Comparison of ENCODE assay signal across 29 cellular contexts in genomic region chr3:31521468-31521867, GRCh38. TPM values are rescaled to one million over a fixed set of nuclear protein-coding genes. Genes with fewer than 3 reads are reported as not detected.
DNase-seq lines count a peak whose midpoint lies in the region; ATAC-seq and TF ChIP-seq lines count a peak whose summit lies in the region.
"Had no signal": no experiment of that assay in that cellular context is flagged by ENCODE, and none has a peak within 500 bp of the region (broad histone marks: within the 10 kb centered on the region; RNA-seq: fewer than 3 reads in every experiment).

No MANE protein-coding gene starts in this region.

- H3K4me3 ChIP-seq in body of pancreas, result no peak overlapping the region
- H3K4me3 ChIP-seq: ascending aorta, SJSA1, tibial artery, vagina had no signal

- H3K27ac Mint-ChIP-seq in activated naive CD4-positive, alpha-beta T cell treated with anti-CD3 and anti-CD28 coated beads, Interleukin-2, amount 10 ng/mL, durations not matched to agents 7 days and 5 days, result peak overlapping the region; percentile 80
- H3K27ac Mint-ChIP-seq in activated naive CD4-positive, alpha-beta T cell treated with anti-CD3 and anti-CD28 coated beads, Interleukin-2, amount 50 U/mL, for 72 hours, result no peak overlapping the region
- H3K27ac Mint-ChIP-seq in activated naive CD8-positive, alpha-beta T cell treated with anti-CD3 and anti-CD28 coated beads, Interleukin-2, amount 10 ng/mL, durations not matched to agents 7 days and 5 days, result peak overlapping the region; percentile 82
- H3K27ac Mint-ChIP-seq: activated B cell treated with CpG ODN at 0.5 μM for 24 hours, endodermal cell, nephron progenitor cell had no signal

- WGBS in body of pancreas, 2 donors, result 85 to 96% methylated on average over 2 of the region's 2 CpGs

- no peak for TF ChIP-seq POLR2A in body of pancreas (IDR thresholded peaks at IDR 0.05)

- no peak for DNase-seq in activated naive CD4-positive, alpha-beta T cell treated with anti-CD3 and anti-CD28 coated beads, Interleukin-2, amount 10 ng/mL, durations not matched to agents 7 days and 5 days
- DNase-seq in activated naive CD4-positive, alpha-beta T cell treated with anti-CD3 and anti-CD28 coated beads, Interleukin-2, amount 50 U/mL, for 72 hours (ENCODE audit: low spot score in 2 of 2), result no peak
- DNase-seq in activated naive CD8-positive, alpha-beta T cell treated with anti-CD3 and anti-CD28 coated beads, Interleukin-2, amount 10 ng/mL, durations not matched to agents 7 days and 5 days, result no peak
- DNase-seq in dermis blood vessel endothelial cell, result no peak
- DNase-seq in body of pancreas, result no peak
- DNase-seq: activated B cell treated with CpG ODN at 0.5 μM for 24 hours; activated CD4-positive, alpha-beta T cell treated with anti-CD3 and anti-CD28 coated beads, Interleukin-2, amount 50 U/mL, for 48 hours; activated T-cell treated with anti-CD3 and anti-CD28 coated beads for 4 hours; BE2C; Caco-2; caudate nucleus; cortex of kidney; endodermal cell; NCI-H1048; NCI-H1694 treated with DMSO at 0.1 percent for 48 hours; NCI-H2171 treated with DMSO at 0.1 percent for 48 hours; NCI-H510A; nephron progenitor cell; stimulated activated CD4-positive, alpha-beta T cell treated with anti-CD3 and anti-CD28 coated beads, Interleukin-4, amount 100 ng/mL, for 24 hours; tibial artery had no signal

- CTCF ChIA-PET in activated naive CD4-positive, alpha-beta T cell treated with anti-CD3 and anti-CD28 coated beads, Interleukin-2, amount 10 ng/mL, durations not matched to agents 7 days and 5 days (lab: Charles Lee), result interaction anchor here (1.0 to 2.4 kb wide), 3 partner anchors 10 to 71 kb away, joined by 3 to 11 read pairs (median 4); partner anchors contain the start of gene STT3B

- intact Hi-C loops in body of pancreas (cut with DNase I), result no loop called here

- H3K36me3 ChIP-seq in KOPT-K1 (ENCODE audit: insufficient read depth, low read length) (no peaks in the 10 kb centered on the region), body of pancreas (replicated peaks in 1 of 2; ENCODE audit: insufficient read depth in 1 of 2, low read depth in 2 of 2) (no peaks in the 10 kb centered on the region)
- H3K36me3 ChIP-seq: ascending aorta, BE2C, SJSA1, tibial artery, vagina had no signal

- H3K4me3 Mint-ChIP-seq in activated naive CD4-positive, alpha-beta T cell treated with anti-CD3 and anti-CD28 coated beads, Interleukin-2, amount 10 ng/mL, durations not matched to agents 7 days and 5 days, result no peak overlapping the region
- no peak overlapping the region for H3K4me3 Mint-ChIP-seq in activated naive CD8-positive, alpha-beta T cell treated with anti-CD3 and anti-CD28 coated beads, Interleukin-2, amount 10 ng/mL, durations not matched to agents 7 days and 5 days
- H3K4me3 Mint-ChIP-seq: activated B cell treated with CpG ODN at 0.5 μM for 24 hours; activated naive CD8-positive, alpha-beta T cell; endodermal cell; nephron progenitor cell had no signal

- H3K27ac ChIP-seq in KOPT-K1 (ENCODE audit: low read depth, low read length, poor library complexity, severe bottlenecking), result peak overlapping the region; percentile 54
- H3K27ac ChIP-seq in body of pancreas, result no peak overlapping the region
- H3K27ac ChIP-seq: ascending aorta, RWPE1, SJSA1, tibial artery, vagina had no signal

- H3K27me3 Mint-ChIP-seq in activated naive CD4-positive, alpha-beta T cell treated with anti-CD3 and anti-CD28 coated beads, Interleukin-2, amount 10 ng/mL, durations not matched to agents 7 days and 5 days, result no peaks in the 10 kb centered on the region
- no peaks in the 10 kb centered on the region for H3K27me3 Mint-ChIP-seq in activated naive CD8-positive, alpha-beta T cell treated with anti-CD3 and anti-CD28 coated beads, Interleukin-2, amount 10 ng/mL, durations not matched to agents 7 days and 5 days
- H3K27me3 Mint-ChIP-seq: activated naive CD8-positive, alpha-beta T cell had no signal

- ATAC-seq in activated naive CD4-positive, alpha-beta T cell treated with anti-CD3 and anti-CD28 coated beads, Interleukin-2, amount 50 U/mL, for 72 hours, result no peak
- no peak for ATAC-seq in activated naive CD8-positive, alpha-beta T cell treated with anti-CD3 and anti-CD28 coated beads, Interleukin-2, amount 10 ng/mL, durations not matched to agents 7 days and 5 days (ENCODE audit: low read depth)
- ATAC-seq in HG03571 (IDR thresholded peaks at IDR 0.05; ENCODE audit: unreplicated experiment), result no peak
- no peak for ATAC-seq in body of pancreas
- no peak for ATAC-seq in GM18867 (IDR thresholded peaks at IDR 0.05; ENCODE audit: unreplicated experiment)
- ATAC-seq: left lobe of liver had no signal

- no peak for TF ChIP-seq CTCF in body of pancreas (IDR thresholded peaks at IDR 0.05)

- H3K9me3 Mint-ChIP-seq in activated naive CD4-positive, alpha-beta T cell treated with anti-CD3 and anti-CD28 coated beads, Interleukin-2, amount 10 ng/mL, durations not matched to agents 7 days and 5 days, result peaks cover 5% of the 10 kb centered on the region
- H3K9me3 Mint-ChIP-seq in activated naive CD4-positive, alpha-beta T cell treated with anti-CD3 and anti-CD28 coated beads, Interleukin-2, amount 50 U/mL, for 72 hours, result peaks cover 0 to 4% of the 10 kb centered on the region in 2 donors
- H3K9me3 Mint-ChIP-seq in activated naive CD8-positive, alpha-beta T cell treated with anti-CD3 and anti-CD28 coated beads, Interleukin-2, amount 10 ng/mL, durations not matched to agents 7 days and 5 days, result peaks cover 3% of the 10 kb centered on the region
- H3K9me3 Mint-ChIP-seq: activated B cell treated with CpG ODN at 0.5 μM for 24 hours had no signal

- H3K9me3 ChIP-seq in KOPT-K1 (ENCODE audit: insufficient read depth, low read length, poor library complexity, severe bottlenecking), result no peaks in the 10 kb centered on the region
- H3K9me3 ChIP-seq in body of pancreas, result no peaks in the 10 kb centered on the region
- H3K9me3 ChIP-seq: ascending aorta, BE2C, Caco-2, SJSA1, tibial artery, vagina had no signal

- no peaks in the 10 kb centered on the region for H3K27me3 ChIP-seq in body of pancreas
- H3K27me3 ChIP-seq: ascending aorta, BE2C, SJSA1, tibial artery, vagina had no signal

- POLR2A ChIA-PET in activated naive CD8-positive, alpha-beta T cell treated with anti-CD3 and anti-CD28 coated beads, Interleukin-2, amount 10 ng/mL, durations not matched to agents 7 days and 5 days (lab: Charles Lee), result interaction anchor here (4.6 kb wide), 1 partner anchor 11 kb away, joined by 58 read pairs; the partner anchor contains the start of gene STT3B

- H3K4me1 ChIP-seq in body of pancreas, result no peaks in the 10 kb centered on the region
- H3K4me1 ChIP-seq: ascending aorta, BE2C, Caco-2, SJSA1, tibial artery, vagina had no signal

- H3K4me1 Mint-ChIP-seq in activated naive CD4-positive, alpha-beta T cell treated with anti-CD3 and anti-CD28 coated beads, Interleukin-2, amount 10 ng/mL, durations not matched to agents 7 days and 5 days, result peaks cover 24% of the 10 kb centered on the region
- peaks cover 20% of the 10 kb centered on the region for H3K4me1 Mint-ChIP-seq in activated naive CD8-positive, alpha-beta T cell treated with anti-CD3 and anti-CD28 coated beads, Interleukin-2, amount 10 ng/mL, durations not matched to agents 7 days and 5 days
- H3K4me1 Mint-ChIP-seq: endodermal cell, nephron progenitor cell had no signal

- H3K36me3 Mint-ChIP-seq in activated naive CD4-positive, alpha-beta T cell treated with anti-CD3 and anti-CD28 coated beads, Interleukin-2, amount 10 ng/mL, durations not matched to agents 7 days and 5 days, result peaks cover 2% of the 10 kb centered on the region
- no peaks in the 10 kb centered on the region for H3K36me3 Mint-ChIP-seq in activated naive CD4-positive, alpha-beta T cell treated with anti-CD3 and anti-CD28 coated beads, Interleukin-2, amount 50 U/mL, for 72 hours
- H3K36me3 Mint-ChIP-seq in activated naive CD8-positive, alpha-beta T cell treated with anti-CD3 and anti-CD28 coated beads, Interleukin-2, amount 10 ng/mL, durations not matched to agents 7 days and 5 days, result peaks cover 5% of the 10 kb centered on the region

RNA-seq across cellular contexts. Expression of gene STT3B, which starts 11.3 kb away (rescaled TPM):
- 100 to 1,000 TPM in 1 of 2 donors, 10 to 100 TPM in 1; 93.5 to 132 TPM for total RNA-seq in activated naive CD4-positive, alpha-beta T cell treated with anti-CD3 and anti-CD28 coated beads, Interleukin-2, amount 50 U/mL, for 72 hours
- total RNA-seq in activated naive CD8-positive, alpha-beta T cell treated with anti-CD3 and anti-CD28 coated beads, Interleukin-2, amount 10 ng/mL, durations not matched to agents 7 days and 5 days, result 100 to 1,000 TPM; 123 to 131 TPM
- 147 and 243 TPM in 2 replicates for total RNA-seq in dermis blood vessel endothelial cell
- 10 to 100 TPM; 44.5 to 65.1 TPM for total RNA-seq in body of pancreas

Comparison
In these comparisons a context has a peak if more than half of its experiments do, and no peak if none do; other contexts are left out.
1. H3K27ac Mint-ChIP-seq: peak in activated naive CD4-positive, alpha-beta T cell treated with anti-CD3 and anti-CD28 coated beads, Interleukin-2, amount 10 ng/mL, durations not matched to agents 7 days and 5 days (single experiment) and activated naive CD8-positive, alpha-beta T cell treated with anti-CD3 and anti-CD28 coated beads, Interleukin-2, amount 10 ng/mL, durations not matched to agents 7 days and 5 days (single experiment); none in activated naive CD4-positive, alpha-beta T cell treated with anti-CD3 and anti-CD28 coated beads, Interleukin-2, amount 50 U/mL, for 72 hours (0 of 2).